In the genomic region with DNA sequence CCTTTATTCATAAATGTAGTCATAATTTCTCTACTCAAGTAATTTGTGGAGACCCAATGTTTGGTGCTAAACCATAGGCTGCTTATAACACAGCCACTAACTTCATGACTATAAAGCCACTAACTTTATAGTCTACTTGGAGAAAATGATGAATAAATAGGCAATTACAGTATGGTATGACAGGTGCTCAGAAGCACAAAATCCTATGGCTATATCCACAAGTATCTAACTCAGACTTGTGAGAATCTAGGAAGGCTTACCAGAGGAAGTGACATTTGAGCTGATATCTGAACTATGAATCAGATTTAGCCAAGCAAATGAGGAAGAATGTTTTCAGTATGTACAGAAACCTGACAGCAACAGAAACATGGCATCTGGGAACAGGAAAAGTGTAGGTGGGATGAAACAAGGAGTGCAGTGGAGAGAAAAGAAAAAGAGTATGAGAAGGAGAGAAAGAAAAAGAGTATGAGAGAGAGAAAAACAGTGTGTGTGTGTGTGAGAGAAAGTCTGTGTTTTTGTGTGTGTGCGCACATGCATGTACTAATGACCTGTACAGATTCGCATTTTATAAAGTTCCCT, we compare ENCODE assay signal across 15 cellular contexts. TPM values are rescaled to one million over a fixed set of nuclear protein-coding genes. Genes with fewer than 3 reads are reported as not detected.
A peak's percentile ranks its signal among the peaks of the same experiment; 100 is the strongest.
DNase-seq lines count a peak whose midpoint lies in the region; ATAC-seq and TF ChIP-seq lines count a peak whose summit lies in the region.
"Had no signal": no experiment of that assay in that cellular context is flagged by ENCODE, and none has a peak within 500 bp of the region (broad histone marks: within the 10 kb centered on the region; RNA-seq: fewer than 3 reads in every experiment).

No MANE protein-coding gene starts in this region.

- H3K27ac Mint-ChIP-seq in activated CD8-positive, alpha-beta memory T cell treated with anti-CD3 and anti-CD28 coated beads, Interleukin-2, amount 10 ng/mL, durations not matched to agents 7 days and 5 days, result peak overlapping the region; percentile 13
- peak overlapping the region; percentile 9 for H3K27ac Mint-ChIP-seq in stimulated activated memory B cell treated with anti-CD40 and anti-IgM and Interleukin-4, amounts not matched to agents 10 μg/mL and 1 μg/mL and 100 μg/mL, for 72 hours
- H3K27ac Mint-ChIP-seq: activated CD4-positive, alpha-beta memory T cell treated with anti-CD3 and anti-CD28 coated beads, Interleukin-2, amount 10 ng/mL, durations not matched to agents 7 days and 5 days; activated naive CD4-positive, alpha-beta T cell treated with anti-CD3 and anti-CD28 coated beads, Interleukin-2, amount 10 ng/mL, durations not matched to agents 7 days and 5 days had no signal

- peaks cover 28% of the 10 kb centered on the region for H3K4me1 ChIP-seq in Panc1 (ENCODE audit: control insufficient read depth, insufficient read depth, low read length)

- CTCF ChIA-PET in activated CD8-positive, alpha-beta memory T cell treated with anti-CD3 and anti-CD28 coated beads, Interleukin-2, amount 10 ng/mL, durations not matched to agents 7 days and 5 days (lab: Charles Lee), result no interaction called here
- CTCF ChIA-PET in Panc1 (lab: Charles Lee), result no interaction called here

- H3K36me3 Mint-ChIP-seq in activated CD8-positive, alpha-beta memory T cell treated with anti-CD3 and anti-CD28 coated beads, Interleukin-2, amount 10 ng/mL, durations not matched to agents 7 days and 5 days, result peaks cover 11% of the 10 kb centered on the region
- peaks cover 20% of the 10 kb centered on the region for H3K36me3 Mint-ChIP-seq in stimulated activated memory B cell treated with anti-CD40 and anti-IgM and Interleukin-4, amounts not matched to agents 10 μg/mL and 1 μg/mL and 100 μg/mL, for 72 hours

- ATAC-seq in activated CD8-positive, alpha-beta memory T cell treated with anti-CD3 and anti-CD28 coated beads, Interleukin-2, amount 10 ng/mL, durations not matched to agents 7 days and 5 days, result no peak
- ATAC-seq in Panc1, result no peak
- ATAC-seq in stimulated activated memory B cell treated with anti-CD40 and anti-IgM and Interleukin-4, amounts not matched to agents 10 μg/mL and 1 μg/mL and 100 μg/mL, for 72 hours, result no peak
- ATAC-seq: naive thymus-derived CD8-positive, alpha-beta T cell had no signal

- in situ Hi-C loops in Panc1 (cut with HindIII; ENCODE audit: low pct_unique_long_range_greater_than_20kb, low sequenced_read_pairs), result no loop called here

- no peaks in the 10 kb centered on the region for H3K36me3 ChIP-seq in Panc1 (ENCODE audit: control insufficient read depth, insufficient read depth, low read length)
- H3K36me3 ChIP-seq: vagina had no signal

- H3K4me3 ChIP-seq in Panc1 (ENCODE audit: low read depth in 2 of 2, low read length in 2 of 2) (no peak overlapping the region), epithelial cell of esophagus (ENCODE audit: low read length) (no peak overlapping the region)
- H3K4me3 ChIP-seq: vagina had no signal

- POLR2A ChIA-PET in Panc1 (lab: Charles Lee), result no interaction called here

- H3K9me3 ChIP-seq in Panc1 (ENCODE audit: control insufficient read depth, insufficient read depth, low read depth, low read length), result peaks cover 8% of the 10 kb centered on the region; the same call in 1 of the 2 replicates
- H3K9me3 ChIP-seq: vagina had no signal

- intact Hi-C loops in Panc1 (cut with micrococcal nuclease; ENCODE audit: unreplicated experiment), result no loop called here

- no peaks in the 10 kb centered on the region for H3K9me3 Mint-ChIP-seq in activated CD8-positive, alpha-beta memory T cell treated with anti-CD3 and anti-CD28 coated beads, Interleukin-2, amount 10 ng/mL, durations not matched to agents 7 days and 5 days (ENCODE audit: low read depth)
- H3K9me3 Mint-ChIP-seq in stimulated activated memory B cell treated with anti-CD40 and anti-IgM and Interleukin-4, amounts not matched to agents 10 μg/mL and 1 μg/mL and 100 μg/mL, for 72 hours, result peaks cover 2% of the 10 kb centered on the region

- no peak overlapping the region for H3K4me3 Mint-ChIP-seq in activated CD8-positive, alpha-beta memory T cell treated with anti-CD3 and anti-CD28 coated beads, Interleukin-2, amount 10 ng/mL, durations not matched to agents 7 days and 5 days
- peak overlapping the region; percentile 19 for H3K4me3 Mint-ChIP-seq in stimulated activated memory B cell treated with anti-CD40 and anti-IgM and Interleukin-4, amounts not matched to agents 10 μg/mL and 1 μg/mL and 100 μg/mL, for 72 hours
- H3K4me3 Mint-ChIP-seq: activated CD4-positive, alpha-beta memory T cell treated with anti-CD3 and anti-CD28 coated beads, Interleukin-2, amount 10 ng/mL, durations not matched to agents 7 days and 5 days; activated naive CD4-positive, alpha-beta T cell treated with anti-CD3 and anti-CD28 coated beads, Interleukin-2, amount 10 ng/mL, durations not matched to agents 7 days and 5 days had no signal

- no peaks in the 10 kb centered on the region for H3K27me3 ChIP-seq in Panc1 (ENCODE audit: control insufficient read depth, insufficient read depth, low read length)
- H3K27me3 ChIP-seq: vagina had no signal

- no peak for TF ChIP-seq CTCF in Panc1 (IDR thresholded peaks at IDR 0.05)
- TF ChIP-seq CTCF in epithelial cell of esophagus (IDR thresholded peaks at IDR 0.05; ENCODE audit: insufficient read depth, low read depth, low read length, missing control alignments), result no peak

- BruUV-seq in Panc1 (replicated peaks; lab: Mats Ljungman, UMichigan), result no TSS peak

- 0 out of 2 replicates have a peak overlapping the region, but pooled peaks have one; percentile 1 for H3K27ac ChIP-seq in Panc1 (ENCODE audit: low read length)
- H3K27ac ChIP-seq: vagina had no signal

- H3K27me3 Mint-ChIP-seq in activated CD8-positive, alpha-beta memory T cell treated with anti-CD3 and anti-CD28 coated beads, Interleukin-2, amount 10 ng/mL, durations not matched to agents 7 days and 5 days, result no peaks in the 10 kb centered on the region
- no peaks in the 10 kb centered on the region for H3K27me3 Mint-ChIP-seq in stimulated activated memory B cell treated with anti-CD40 and anti-IgM and Interleukin-4, amounts not matched to agents 10 μg/mL and 1 μg/mL and 100 μg/mL, for 72 hours
- H3K27me3 Mint-ChIP-seq: activated CD4-positive, alpha-beta memory T cell treated with anti-CD3 and anti-CD28 coated beads, Interleukin-2, amount 10 ng/mL, durations not matched to agents 7 days and 5 days; activated naive CD4-positive, alpha-beta T cell treated with anti-CD3 and anti-CD28 coated beads, Interleukin-2, amount 10 ng/mL, durations not matched to agents 7 days and 5 days; naive thymus-derived CD8-positive, alpha-beta T cell had no signal

- DNase-seq in activated CD8-positive, alpha-beta memory T cell treated with anti-CD3 and anti-CD28 coated beads, Interleukin-2, amount 10 ng/mL, durations not matched to agents 7 days and 5 days, result no peak
- DNase-seq in activated CD8-positive, alpha-beta memory T cell treated with anti-CD3 and anti-CD28 coated beads, Interleukin-2, amount 50 U/mL, for 4 hours, result no peak
- no peak for DNase-seq in Panc1 (ENCODE audit: low read depth, low spot score)
- peak; percentile 38 for DNase-seq in epithelial cell of esophagus (ENCODE audit: low read depth)
- no peak for DNase-seq in NCI-H1092 (lab: John Stamatoyannopoulos, UW)
- no peak for DNase-seq in NCI-H82 treated with DMSO at 0.1 percent for 48 hours (lab: John Stamatoyannopoulos, UW; ENCODE audit: unreplicated experiment)
- DNase-seq in activated naive CD4-positive, alpha-beta T cell treated with anti-CD3 and anti-CD28 coated beads, Interleukin-2, amount 50 U/mL, for 16 hours, result no peak
- DNase-seq: activated CD4-positive, alpha-beta memory T cell treated with anti-CD3 and anti-CD28 coated beads, Interleukin-2, amount 10 ng/mL, durations not matched to agents 7 days and 5 days; activated naive CD4-positive, alpha-beta T cell treated with anti-CD3 and anti-CD28 coated beads, Interleukin-2, amount 10 ng/mL, durations not matched to agents 7 days and 5 days; naive thymus-derived CD8-positive, alpha-beta T cell; NCI-H1930; NK-92 treated with Interleukin-12 subunit alpha and Interleukin-12 subunit beta, amount 100 ng/mL, for 24 hours; T-helper 1 cell had no signal

- H3K4me1 Mint-ChIP-seq in activated CD8-positive, alpha-beta memory T cell treated with anti-CD3 and anti-CD28 coated beads, Interleukin-2, amount 10 ng/mL, durations not matched to agents 7 days and 5 days, result peaks cover 26% of the 10 kb centered on the region
- peaks cover 36% of the 10 kb centered on the region for H3K4me1 Mint-ChIP-seq in stimulated activated memory B cell treated with anti-CD40 and anti-IgM and Interleukin-4, amounts not matched to agents 10 μg/mL and 1 μg/mL and 100 μg/mL, for 72 hours

RNA-seq across cellular contexts. Expression of a gene that starts 59.9 kb away (rescaled TPM):
- 10 to 100 TPM; 23.7 to 24.3 TPM for total RNA-seq in activated CD8-positive, alpha-beta memory T cell treated with anti-CD3 and anti-CD28 coated beads, Interleukin-2, amount 10 ng/mL, durations not matched to agents 7 days and 5 days
- 44.8 TPM for total RNA-seq in Panc1 (2021; ENCODE audit: unreplicated experiment)
- 13.6 TPM for polyA plus RNA-seq in Panc1 (2012; ENCODE audit: insufficient read length)
